ENCODE assay signal across 31 cellular contexts in genomic region chr19:10712041-10712440, GRCh38. TPM values are rescaled to one million over a fixed set of nuclear protein-coding genes. Genes with fewer than 3 reads are reported as not detected.
DNase-seq lines count a peak whose midpoint lies in the region; ATAC-seq and TF ChIP-seq lines count a peak whose summit lies in the region.
"Had no signal": no experiment of that assay in that cellular context is flagged by ENCODE, and none has a peak within 500 bp of the region (broad histone marks: within the 10 kb centered on the region; RNA-seq: fewer than 3 reads in every experiment).

No MANE protein-coding gene starts in this region.

- no peak overlapping the region for H2AFZ ChIP-seq in H9 (ENCODE audit: low read length)
- H2AFZ ChIP-seq: hepatocyte had no signal

- H4K20me1 ChIP-seq in H9 (ENCODE audit: control insufficient read depth, insufficient read depth, insufficient read length) = no peaks in the 10 kb centered on the region
- H4K20me1 ChIP-seq: BLaER1 had no signal

- H3K27ac ChIP-seq in H9 (ENCODE audit: insufficient read length, low read depth, low read length) = no peak overlapping the region
- H3K27ac ChIP-seq: adrenal gland, BLaER1, dorsolateral prefrontal cortex, gastroesophageal sphincter, hepatocyte, right lobe of liver, SJSA1, stomach had no signal

- no peaks in the 10 kb centered on the region for H3K4me1 ChIP-seq in H9 (ENCODE audit: insufficient read depth, low read length)

- H2BK20ac ChIP-seq in H9 (ENCODE audit: low read depth, low read length, poor library complexity, severe bottlenecking) = no peak overlapping the region

- peaks cover 3 to 13% of the 10 kb centered on the region in 2 experiments for H3K4me1 Mint-ChIP-seq in H9
- H3K4me1 Mint-ChIP-seq in stimulated activated naive B cell treated with anti-CD40 and anti-IgM and Interleukin-4, amounts not matched to agents 10 μg/mL and 1 μg/mL and 100 μg/mL, for 72 hours = peaks cover 10% of the 10 kb centered on the region in 2 donors
- H3K4me1 Mint-ChIP-seq in HFFc6 (ENCODE audit: low read depth) = peaks cover 3% of the 10 kb centered on the region

- peak overlapping the region; percentile 9 for H3K9ac ChIP-seq in H9 (ENCODE audit: extremely low read depth, insufficient read length, low read length)
- H3K9ac ChIP-seq: BLaER1 had no signal

- no peak overlapping the region for H2BK5ac ChIP-seq in H9 (ENCODE audit: insufficient read length, low read length)

- in situ Hi-C loops in astrocyte of the spinal cord (cut with HindIII; ENCODE audit: low sequenced_read_pairs) = no loop called here

- H3K27me3 ChIP-seq in H9 (ENCODE audit: insufficient read depth, low read length) = no peaks in the 10 kb centered on the region
- H3K27me3 ChIP-seq: adrenal gland, BLaER1, dorsolateral prefrontal cortex, gastroesophageal sphincter, hepatocyte, right lobe of liver, SJSA1, stomach, thyroid gland had no signal

- H3K27ac Mint-ChIP-seq in H9 = peak overlapping the region in 2 of 3 experiments; percentile 70 to 79; a peak in 6 of 7 replicates
- peak overlapping the region; percentile 77 for H3K27ac Mint-ChIP-seq in stimulated activated naive B cell treated with anti-CD40 and anti-IgM and Interleukin-4, amounts not matched to agents 10 μg/mL and 1 μg/mL and 100 μg/mL, for 72 hours
- no peak overlapping the region for H3K27ac Mint-ChIP-seq in HFFc6
- H3K27ac Mint-ChIP-seq: brain, progenitor cell of endocrine pancreas had no signal

- no peak overlapping the region for H3K4ac ChIP-seq in H9 (ENCODE audit: low read depth, low read length)

- H2BK120ac ChIP-seq in H9 (ENCODE audit: low read depth, low read length, poor library complexity, severe bottlenecking) = no peak overlapping the region

- no peak overlapping the region for H4K8ac ChIP-seq in H9 (replicated peaks; ENCODE audit: insufficient read length, low read depth, low read length)

- H2AK5ac ChIP-seq in H9 (ENCODE audit: insufficient read length, low read length) = no peak overlapping the region

- H3K4me3 Mint-ChIP-seq in H9 = peak overlapping the region in 1 of 2 experiments; percentile 8; a peak in 1 of 5 replicates
- no peak overlapping the region for H3K4me3 Mint-ChIP-seq in stimulated activated naive B cell treated with anti-CD40 and anti-IgM and Interleukin-4, amounts not matched to agents 10 μg/mL and 1 μg/mL and 100 μg/mL, for 72 hours
- no peak overlapping the region for H3K4me3 Mint-ChIP-seq in HFFc6
- H3K4me3 Mint-ChIP-seq: brain, neural crest cell had no signal

- H3K23ac ChIP-seq in H9 (ENCODE audit: insufficient read length, low read depth, low read length) = no peak overlapping the region

- no CpG with 5 or more reads among the region's 14 CpGs for WGBS in H9 (ENCODE audit: extremely low coverage, insufficient read length, low lambda C conversion rate)

- H3K27me3 Mint-ChIP-seq in H9 (ENCODE audit: low read depth) (no peaks in the 10 kb centered on the region), HFFc6 (ENCODE audit: insufficient read depth) (no peaks in the 10 kb centered on the region)
- no peaks in the 10 kb centered on the region for H3K27me3 Mint-ChIP-seq in stimulated activated naive B cell treated with anti-CD40 and anti-IgM and Interleukin-4, amounts not matched to agents 10 μg/mL and 1 μg/mL and 100 μg/mL, for 72 hours
- H3K27me3 Mint-ChIP-seq: brain, progenitor cell of endocrine pancreas had no signal

- no peak overlapping the region for H3K14ac ChIP-seq in H9 (ENCODE audit: insufficient read depth, low read length)

- no peak overlapping the region for H3T11ph ChIP-seq in H9 (ENCODE audit: low read length)

- peaks cover 10 to 38% (median 23%) of the 10 kb centered on the region in 3 experiments; a peak in 6 of 7 replicates for H3K36me3 Mint-ChIP-seq in H9 (ENCODE audit: insufficient read depth in 1 of 3, low read depth in 3 of 3)
- H3K36me3 Mint-ChIP-seq in stimulated activated naive B cell treated with anti-CD40 and anti-IgM and Interleukin-4, amounts not matched to agents 10 μg/mL and 1 μg/mL and 100 μg/mL, for 72 hours = peaks cover 29 to 43% of the 10 kb centered on the region in 2 donors
- no peaks in the 10 kb centered on the region; the same call in 1 of the 2 replicates for H3K36me3 Mint-ChIP-seq in HFFc6 (ENCODE audit: low read depth)

- no peaks in the 10 kb centered on the region for H3K23me2 ChIP-seq in H9 (ENCODE audit: insufficient read length, low read depth, low read length, poor library complexity, severe bottlenecking)

- no peaks in the 10 kb centered on the region for H3K79me2 ChIP-seq in H9 (ENCODE audit: insufficient read depth, low read length)
- H3K79me2 ChIP-seq: hepatocyte had no signal

- H3K9me3 Mint-ChIP-seq in H9 (no peaks in the 10 kb centered on the region), HFFc6 (no peaks in the 10 kb centered on the region)
- H3K9me3 Mint-ChIP-seq in stimulated activated naive B cell treated with anti-CD40 and anti-IgM and Interleukin-4, amounts not matched to agents 10 μg/mL and 1 μg/mL and 100 μg/mL, for 72 hours = no peaks in the 10 kb centered on the region
- H3K9me3 Mint-ChIP-seq: brain, neural crest cell had no signal

- H4K91ac ChIP-seq in H9 (ENCODE audit: insufficient read length, low read depth, low read length) = no peak overlapping the region

- no peaks in the 10 kb centered on the region for H3K79me1 ChIP-seq in H9 (ENCODE audit: insufficient read depth, low read depth, low read length, poor library complexity, severe bottlenecking)

- H3K56ac ChIP-seq in H9 (ENCODE audit: insufficient read length, low read depth, low read length) = no peak overlapping the region

- H3K9me3 ChIP-seq in H9 (ENCODE audit: control insufficient read depth, low read depth, low read length) = no peaks in the 10 kb centered on the region
- H3K9me3 ChIP-seq: adrenal gland, BLaER1, gastroesophageal sphincter, right lobe of liver, SJSA1, stomach, thyroid gland had no signal

- no peak overlapping the region for H3K18ac ChIP-seq in H9 (ENCODE audit: insufficient read length, low read depth, low read length)

- no peak overlapping the region for H3K4me2 ChIP-seq in H9 (ENCODE audit: insufficient read depth, insufficient read length, low read length)
- H3K4me2 ChIP-seq: BLaER1, hepatocyte had no signal

- H2BK12ac ChIP-seq in H9 (ENCODE audit: insufficient read length, low read depth, low read length) = no peak overlapping the region

- no peak for ATAC-seq in stimulated activated naive B cell treated with anti-CD40 and anti-IgM and Interleukin-4, amounts not matched to agents 10 μg/mL and 1 μg/mL and 100 μg/mL, for 72 hours (replicated peaks)
- ATAC-seq: gastroesophageal sphincter, GM12878, right lobe of liver had no signal

- peak; percentile 66 for DNase-seq in H9
- no peak for DNase-seq in astrocyte of the spinal cord (ENCODE audit: low read depth, low spot score)
- peak; percentile 61 for DNase-seq in left kidney (ENCODE audit: low read depth, low spot score)
- no peak for DNase-seq in stimulated activated naive B cell treated with anti-CD40 and anti-IgM and Interleukin-4, amounts not matched to agents 10 μg/mL and 1 μg/mL and 100 μg/mL, for 72 hours
- DNase-seq in HFFc6 = no peak
- no peak for DNase-seq in activated gamma-delta T cell (lab: John Stamatoyannopoulos, UW)
- DNase-seq in activated CD4-positive, CD25-positive, alpha-beta regulatory T cell (lab: John Stamatoyannopoulos, UW) = no peak
- DNase-seq: activated CD4-positive, alpha-beta T cell treated with anti-CD3 and anti-CD28 coated beads, Interleukin-2, amount 50 U/mL, for 1 hour; activated naive CD4-positive, alpha-beta T cell treated with Interleukin-2 at 50 U/mL for 16 hours; activated T-cell treated with anti-CD3 and anti-CD28 coated beads, Interleukin-2, amount 50 U/mL, for 48 hours; cerebellar nuclear complex; DMS153; dorsolateral prefrontal cortex; HCEC 1CT; MV-4-11; NCI-H1436 treated with DMSO at 0.1 percent for 48 hours; NCI-H345; right lobe of liver; stimulated activated CD8-positive, alpha-beta memory T cell treated with anti-CD3 and anti-CD28 coated beads, Interleukin-4, amount 100 ng/mL, for 48 hours; stomach; T-helper 9 cell had no signal

- H4K5ac ChIP-seq in H9 (ENCODE audit: insufficient read length, low read depth, low read length) = no peak overlapping the region

- TF ChIP-seq CTCF in H9 (conservative IDR thresholded peaks at IDR 0.05) (peak; percentile 34; the same call in 1 of the 3 replicates), astrocyte of the spinal cord (IDR thresholded peaks at IDR 0.05; ENCODE audit: low read depth, low read length) (peak; percentile 23), HFFc6 (IDR thresholded peaks at IDR 0.05) (no peak)

- H2BK15ac ChIP-seq in H9 (ENCODE audit: low read depth, low read length) = no peak overlapping the region

- no peak overlapping the region for H3K4me3 ChIP-seq in astrocyte of the spinal cord (ENCODE audit: low read depth, low read length)
- H3K4me3 ChIP-seq: adrenal gland, BLaER1, dorsolateral prefrontal cortex, gastroesophageal sphincter, GM12878, hepatocyte, right lobe of liver, SJSA1, stomach, thyroid gland had no signal

RNA-seq across cellular contexts. Expression of gene DNM2, which starts 5.8 kb away (rescaled TPM):
- total RNA-seq in H9 (2021) = 136 and 152 TPM in 2 replicates
- 100 to 1,000 TPM in 1 of 6 experiments, 10 to 100 TPM in 5; 91.5 to 122 (median 99.5) TPM for total RNA-seq in HFFc6 (2021; fragmentation: NEBNext Ultra II Directional; extraction: Animal tissue kit (Norgen Biotek cat#: 25700))

RNA-seq across cellular contexts. Expression of gene QTRT1, which starts 10.8 kb away (rescaled TPM):
- 63.1 and 63.6 TPM in 2 replicates for total RNA-seq in H9 (2021)
- total RNA-seq in HFFc6 (2021; fragmentation: NEBNext Ultra II Directional; extraction: Animal tissue kit (Norgen Biotek cat#: 25700)) = 10 to 100 TPM; 28.6 to 36.8 (median 35.0) TPM

RNA-seq across cellular contexts. Expression of gene ILF3, which starts 57.9 kb away (rescaled TPM):
- 787 and 841 TPM in 2 replicates for total RNA-seq in H9 (2021)
- total RNA-seq in HFFc6 (2021; fragmentation: NEBNext Ultra II Directional; extraction: Animal tissue kit (Norgen Biotek cat#: 25700)) = 100 to 1,000 TPM; 227 to 298 (median 277) TPM

Comparison
In these comparisons a context has a peak if more than half of its experiments do, and no peak if none do; other contexts are left out.
1. DNase-seq: peak in H9 (single experiment) and left kidney (single experiment); none in astrocyte of the spinal cord (single experiment), stimulated activated naive B cell treated with anti-CD40 and anti-IgM and Interleukin-4, amounts not matched to agents 10 μg/mL and 1 μg/mL and 100 μg/mL, for 72 hours (single experiment), HFFc6 (single experiment), activated gamma-delta T cell (single experiment) and activated CD4-positive, CD25-positive, alpha-beta regulatory T cell (0 of 4).